ENCODE assay signal across 12 cellular contexts in genomic region chr5:73822989-73823339, GRCh38.
DNase-seq lines count a peak whose midpoint lies in the region; ATAC-seq and TF ChIP-seq lines count a peak whose summit lies in the region.
"Had no signal": no experiment of that assay in that cellular context is flagged by ENCODE, and none has a peak within 500 bp of the region (broad histone marks: within the 10 kb centered on the region; RNA-seq: fewer than 3 reads in every experiment).

No MANE protein-coding gene starts in this region.

- peak overlapping the region; percentile 79 for H2BK5ac ChIP-seq in mesenchymal stem cell (ENCODE audit: low read depth, low read length, poor library complexity, severe bottlenecking)

- H3K4me1 ChIP-seq in body of pancreas = peaks cover 40% of the 10 kb centered on the region
- H3K4me1 ChIP-seq in mesenchymal stem cell (ENCODE audit: control insufficient read depth, insufficient read depth, low read depth, low read length) = peaks cover 30% of the 10 kb centered on the region
- H3K4me1 ChIP-seq in esophagus muscularis mucosa = peaks cover 0 to 20% (median 16%) of the 10 kb centered on the region in 4 donors

- no peak overlapping the region for H3K18ac ChIP-seq in mesenchymal stem cell (ENCODE audit: low read depth in 1 of 2, low read length in 2 of 2)

- TF ChIP-seq POLR2A in body of pancreas (IDR thresholded peaks at IDR 0.05) (no peak), esophagus muscularis mucosa (IDR thresholded peaks at IDR 0.05; ENCODE audit: low read depth) (no peak)

- peak overlapping the region; percentile 96 for H2AK5ac ChIP-seq in mesenchymal stem cell (ENCODE audit: low read length, severe bottlenecking)

- H3K27ac ChIP-seq in body of pancreas = peak overlapping the region; percentile 50 to 82 (median 67)
- H3K27ac ChIP-seq in mesenchymal stem cell (ENCODE audit: low read length, poor library complexity, severe bottlenecking) = peak overlapping the region; percentile 95
- no peak overlapping the region for H3K27ac ChIP-seq in esophagus muscularis mucosa (replicated peaks in 1 of 4)

- no peak overlapping the region for H2BK12ac ChIP-seq in mesenchymal stem cell (ENCODE audit: low read length in 2 of 2)

- intact Hi-C loops in body of pancreas (cut with DNase I) (no loop called here), esophagus muscularis mucosa (cut with DNase I) (no loop called here)

- no peak overlapping the region for H3K4ac ChIP-seq in mesenchymal stem cell (ENCODE audit: low read depth in 1 of 2, low read length in 2 of 2)

- ATAC-seq in body of pancreas = peak; percentile 88
- ATAC-seq in GM18873 (IDR thresholded peaks at IDR 0.05; ENCODE audit: low FRiP score, unreplicated experiment) = no peak
- no peak for ATAC-seq in GM18870 (IDR thresholded peaks at IDR 0.05; ENCODE audit: unreplicated experiment)
- no peak for ATAC-seq in GM18519 (IDR thresholded peaks at IDR 0.05; ENCODE audit: low FRiP score, unreplicated experiment)

- no peak overlapping the region for H4K91ac ChIP-seq in mesenchymal stem cell (ENCODE audit: low read length)

- H3K9ac ChIP-seq in mesenchymal stem cell (ENCODE audit: low read length) = no peak overlapping the region

- H3K4me2 ChIP-seq in mesenchymal stem cell (ENCODE audit: low read length, poor library complexity, severe bottlenecking) = peak overlapping the region; percentile 35

- H2AFZ ChIP-seq in mesenchymal stem cell (ENCODE audit: low read depth, low read length) = no peak overlapping the region

- no peak overlapping the region for H2BK120ac ChIP-seq in mesenchymal stem cell (ENCODE audit: low read depth, low read length)

- no peak overlapping the region for H3K14ac ChIP-seq in mesenchymal stem cell (ENCODE audit: low read length in 2 of 2)

- no peaks in the 10 kb centered on the region for H3K9me3 ChIP-seq in body of pancreas
- H3K9me3 ChIP-seq in mesenchymal stem cell (ENCODE audit: control insufficient read depth, low read length) = no peaks in the 10 kb centered on the region
- H3K9me3 ChIP-seq in esophagus muscularis mucosa = no peaks in the 10 kb centered on the region

- no peak overlapping the region for H3K4me3 ChIP-seq in body of pancreas
- H3K4me3 ChIP-seq in mesenchymal stem cell (ENCODE audit: insufficient read depth in 1 of 2, low read depth in 1 of 2, low read length in 2 of 2) = no peak overlapping the region
- H3K4me3 ChIP-seq in esophagus muscularis mucosa = no peak overlapping the region

- 16 to 22% methylated on average over 4 of the region's 4 CpGs for WGBS in body of pancreas, 2 donors
- WGBS in mesenchymal stem cell = no CpG with 5 or more reads among the region's 4 CpGs
- 57% methylated on average over 4 of the region's 4 CpGs for whole genome bisulfite sequencing in esophagus muscularis mucosa

- H4K8ac ChIP-seq in mesenchymal stem cell (ENCODE audit: low read length) = no peak overlapping the region

- H3K27me3 ChIP-seq in body of pancreas = no peaks in the 10 kb centered on the region
- H3K27me3 ChIP-seq in mesenchymal stem cell (ENCODE audit: control insufficient read depth in 1 of 2, insufficient read depth in 1 of 2, low read length in 2 of 2) = no peaks in the 10 kb centered on the region
- H3K27me3 ChIP-seq in esophagus muscularis mucosa = no peaks in the 10 kb centered on the region

- DNase-seq in COLO668 (lab: John Stamatoyannopoulos, UW; ENCODE audit: unreplicated experiment) (peak; percentile 46), NCI-H146 (lab: John Stamatoyannopoulos, UW) (peak; percentile 78), body of pancreas (peak in 3 of 4 donors; percentile 39 to 65 (median 57)), mesenchymal stem cell (no peak), esophagus muscularis mucosa (ENCODE audit: extremely low spot score) (no peak)
- DNase-seq: activated B cell treated with CpG ODN at 0.5 μM for 24 hours, AML-193, NCI-H345, posterior cingulate gyrus had no signal

- no peak for TF ChIP-seq EP300 in esophagus muscularis mucosa (IDR thresholded peaks at IDR 0.05)

- H2BK15ac ChIP-seq in mesenchymal stem cell (ENCODE audit: low read depth, poor library complexity, severe bottlenecking) = no peak overlapping the region

- no peak overlapping the region for H3K23ac ChIP-seq in mesenchymal stem cell (ENCODE audit: low read length in 2 of 2)

- no peaks in the 10 kb centered on the region for H3K36me3 ChIP-seq in body of pancreas (replicated peaks in 1 of 2; ENCODE audit: insufficient read depth in 1 of 2, low read depth in 2 of 2)
- peaks cover 0 to 12% of the 10 kb centered on the region in 2 experiments for H3K36me3 ChIP-seq in mesenchymal stem cell (ENCODE audit: control insufficient read depth in 1 of 2, insufficient read depth in 2 of 2, low read depth in 1 of 2, low read length in 2 of 2)
- no peaks in the 10 kb centered on the region for H3K36me3 ChIP-seq in esophagus muscularis mucosa

- TF ChIP-seq CTCF in body of pancreas (IDR thresholded peaks at IDR 0.05) = no peak
- no peak for TF ChIP-seq CTCF in esophagus muscularis mucosa (IDR thresholded peaks at IDR 0.05)

- no peaks in the 10 kb centered on the region for H3K79me1 ChIP-seq in mesenchymal stem cell (replicated peaks; ENCODE audit: low read length, poor library complexity, severe bottlenecking)

Comparison
In these comparisons a context has a peak if more than half of its experiments do, and no peak if none do; other contexts are left out.
1. DNase-seq: peak in COLO668 (single experiment), NCI-H146 (single experiment) and body of pancreas (3 of 4); none in mesenchymal stem cell (single experiment) and esophagus muscularis mucosa (single experiment).
2. H3K27ac ChIP-seq: peak in body of pancreas (4 of 4) and mesenchymal stem cell (single experiment); none in esophagus muscularis mucosa (0 of 4).